Comparison of ENCODE assay signal across 10 cellular contexts in the genomic region with DNA sequence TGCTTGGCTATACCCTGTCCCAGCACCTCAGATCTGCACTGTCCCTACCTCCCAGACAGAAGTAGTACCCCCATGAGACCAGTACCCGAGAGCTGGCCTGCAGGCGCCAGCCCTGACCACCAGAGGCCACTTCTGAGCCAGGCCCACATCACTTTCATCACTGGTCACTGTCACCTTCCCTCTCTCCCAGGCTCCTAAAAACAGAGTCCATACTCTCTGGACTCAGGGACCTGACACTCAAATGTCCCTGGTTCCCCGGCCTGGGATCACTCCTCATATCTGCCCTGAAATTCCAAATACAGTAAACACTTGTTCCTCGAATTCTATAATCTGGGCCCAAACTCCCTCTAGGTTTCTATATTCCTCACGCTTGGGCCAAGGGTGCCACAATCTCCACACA. TPM values are rescaled to one million over a fixed set of nuclear protein-coding genes. Genes with fewer than 3 reads are reported as not detected.
DNase-seq lines count a peak whose midpoint lies in the region; ATAC-seq, FAIRE-seq and TF ChIP-seq lines count a peak whose summit lies in the region.
"Had no signal": no experiment of that assay in that cellular context is flagged by ENCODE, and none has a peak within 500 bp of the region (broad histone marks: within the 10 kb centered on the region; RNA-seq: fewer than 3 reads in every experiment).

No MANE protein-coding gene starts in this region.

- CTCF ChIA-PET in K562 (lab: Yijun Ruan, JAX; ENCODE audit: low intra/inter-chr PET ratio) = interaction anchor here (0.6 to 1.4 kb wide), 2 partner anchors 21 to 438 kb away, joined by 3 to 4 read pairs; no protein-coding TSS in a partner anchor

- H3K36me3 ChIP-seq in K562 (ENCODE audit: control insufficient read depth, insufficient read depth, low read length) = peaks cover 9% of the 10 kb centered on the region; the same call in 2 of the 3 replicates

- in situ Hi-C loops in K562 (cut with MboI) = no loop called here

- H3K27me3 ChIP-seq in K562 (ENCODE audit: control insufficient read depth in 2 of 2, insufficient read depth in 2 of 2, low read length in 2 of 2) = peaks cover 0 to 8% of the 10 kb centered on the region in 2 experiments; a peak in 1 of 5 replicates
- H3K27me3 ChIP-seq: BLaER1 had no signal

- POLR2A ChIA-PET in K562 (lab: Yijun Ruan, JAX) = interaction anchor here (0.6 to 2.1 kb wide), 3 partner anchors 12 to 251 kb away, joined by 3 to 6 read pairs (median 3); no protein-coding TSS in a partner anchor

- H3K4me2 ChIP-seq in K562 (ENCODE audit: insufficient read depth, low read length) = no peak overlapping the region
- H3K4me2 ChIP-seq: BLaER1 had no signal

- no TSS peak for BruUV-seq in K562 (replicated peaks; lab: Mats Ljungman, UMichigan)

- H3K4me1 ChIP-seq in K562 (replicated peaks in 1 of 2; ENCODE audit: control insufficient read depth in 2 of 2, insufficient read depth in 2 of 2, low read length in 2 of 2) = peaks cover 0 to 14% of the 10 kb centered on the region in 2 experiments; a peak in 1 of 5 replicates
- H3K4me1 ChIP-seq: BLaER1 had no signal

- peaks cover 10% of the 10 kb centered on the region; the same call in 1 of the 2 replicates for H4K20me1 ChIP-seq in K562 (replicated peaks; ENCODE audit: control insufficient read depth, insufficient read depth, low read length)

- H3K27ac ChIP-seq in K562 (ENCODE audit: extremely low read depth, low read depth, low read length) = no peak overlapping the region
- H3K27ac ChIP-seq: BLaER1 had no signal

- H3K79me2 ChIP-seq in K562 (ENCODE audit: control insufficient read depth, insufficient read depth, low read length) = no peaks in the 10 kb centered on the region

- TF ChIP-seq POLR2A in K562 (conservative IDR thresholded peaks at IDR 0.05) = no peak

- no peak for TF ChIP-seq EP300 in K562 (IDR thresholded peaks at IDR 0.05; ENCODE audit: low read length)

- 24% methylated on average over 5 of the region's 5 CpGs for WGBS in K562 (ENCODE audit: insufficient coverage, low coverage, missing lambda C conversion rate)

- intact Hi-C loops in K562 (cut with micrococcal nuclease) = loop anchor here (5.0 to 10.0 kb wide), 2 partner anchors 52 to 441 kb away; a partner anchor contains a TSS

- no peaks in the 10 kb centered on the region for H3K9me3 ChIP-seq in K562 (replicated peaks; ENCODE audit: control insufficient read depth, insufficient read depth, low read depth, low read length)
- H3K9me3 ChIP-seq: BLaER1 had no signal

- peak; percentile 82 for FAIRE-seq in K562 (lab: Jason Lieb, UNC)

- peak; percentile 47 to 74 for TF ChIP-seq RAD21 in K562 (CRISPR knock-in tag; conservative IDR thresholded peaks at IDR 0.05 in 1 of 2, IDR thresholded peaks at IDR 0.05 in 1 of 2)

- peak; percentile 88 to 94 (median 89) for TF ChIP-seq CTCF in K562 (IDR thresholded peaks at IDR 0.05 in 2 of 3, conservative IDR thresholded peaks at IDR 0.05 in 1 of 3; ENCODE audit: insufficient read depth in 2 of 3, low read depth in 1 of 3, low read length in 3 of 3)

- no peak overlapping the region for H3K9ac ChIP-seq in K562 (ENCODE audit: insufficient read depth in 1 of 2, low read depth in 2 of 2, low read length in 2 of 2)
- H3K9ac ChIP-seq: BLaER1 had no signal

- no peaks in the 10 kb centered on the region for H3K9me1 ChIP-seq in K562 (ENCODE audit: control insufficient read depth, insufficient read depth, low read length)

- DNase-seq in DMS79 treated with DMSO at 0.1 percent for 48 hours (lab: John Stamatoyannopoulos, UW) (peak; percentile 12), DMS79 (lab: John Stamatoyannopoulos, UW) (no peak), NAMALWA (ENCODE audit: low spot score) (peak; percentile 39), K562 (ENCODE audit: extremely low read depth in 1 of 4, low spot score in 3 of 4) (peak; percentile 54 to 67 (median 62)), myocyte (ENCODE audit: low read depth) (peak; percentile 46), NCI-H1105 (lab: John Stamatoyannopoulos, UW) (no peak)
- no peak for DNase-seq in activated CD4-positive, CD25-positive, alpha-beta regulatory T cell treated with anti-CD3 and anti-CD28 coated beads, Interleukin-2, amount 50 U/mL, for 72 hours
- DNase-seq: activated B cell treated with CpG ODN at 0.5 μM for 24 hours had no signal

- H2AFZ ChIP-seq in K562 (ENCODE audit: low read depth, low read length) = no peak overlapping the region

- ATAC-seq in K562 (peak; percentile 83), HG02588 (IDR thresholded peaks at IDR 0.05; ENCODE audit: unreplicated experiment) (no peak)

- H3K4me3 ChIP-seq in K562 = no peak overlapping the region
- H3K4me3 ChIP-seq: BLaER1 had no signal

TF ChIP-seq in K562, 482 proteins besides CTCF, POLR2A, EP300 and RAD21 (continues in another document):
- TF ChIP-seq, protein P1, sequence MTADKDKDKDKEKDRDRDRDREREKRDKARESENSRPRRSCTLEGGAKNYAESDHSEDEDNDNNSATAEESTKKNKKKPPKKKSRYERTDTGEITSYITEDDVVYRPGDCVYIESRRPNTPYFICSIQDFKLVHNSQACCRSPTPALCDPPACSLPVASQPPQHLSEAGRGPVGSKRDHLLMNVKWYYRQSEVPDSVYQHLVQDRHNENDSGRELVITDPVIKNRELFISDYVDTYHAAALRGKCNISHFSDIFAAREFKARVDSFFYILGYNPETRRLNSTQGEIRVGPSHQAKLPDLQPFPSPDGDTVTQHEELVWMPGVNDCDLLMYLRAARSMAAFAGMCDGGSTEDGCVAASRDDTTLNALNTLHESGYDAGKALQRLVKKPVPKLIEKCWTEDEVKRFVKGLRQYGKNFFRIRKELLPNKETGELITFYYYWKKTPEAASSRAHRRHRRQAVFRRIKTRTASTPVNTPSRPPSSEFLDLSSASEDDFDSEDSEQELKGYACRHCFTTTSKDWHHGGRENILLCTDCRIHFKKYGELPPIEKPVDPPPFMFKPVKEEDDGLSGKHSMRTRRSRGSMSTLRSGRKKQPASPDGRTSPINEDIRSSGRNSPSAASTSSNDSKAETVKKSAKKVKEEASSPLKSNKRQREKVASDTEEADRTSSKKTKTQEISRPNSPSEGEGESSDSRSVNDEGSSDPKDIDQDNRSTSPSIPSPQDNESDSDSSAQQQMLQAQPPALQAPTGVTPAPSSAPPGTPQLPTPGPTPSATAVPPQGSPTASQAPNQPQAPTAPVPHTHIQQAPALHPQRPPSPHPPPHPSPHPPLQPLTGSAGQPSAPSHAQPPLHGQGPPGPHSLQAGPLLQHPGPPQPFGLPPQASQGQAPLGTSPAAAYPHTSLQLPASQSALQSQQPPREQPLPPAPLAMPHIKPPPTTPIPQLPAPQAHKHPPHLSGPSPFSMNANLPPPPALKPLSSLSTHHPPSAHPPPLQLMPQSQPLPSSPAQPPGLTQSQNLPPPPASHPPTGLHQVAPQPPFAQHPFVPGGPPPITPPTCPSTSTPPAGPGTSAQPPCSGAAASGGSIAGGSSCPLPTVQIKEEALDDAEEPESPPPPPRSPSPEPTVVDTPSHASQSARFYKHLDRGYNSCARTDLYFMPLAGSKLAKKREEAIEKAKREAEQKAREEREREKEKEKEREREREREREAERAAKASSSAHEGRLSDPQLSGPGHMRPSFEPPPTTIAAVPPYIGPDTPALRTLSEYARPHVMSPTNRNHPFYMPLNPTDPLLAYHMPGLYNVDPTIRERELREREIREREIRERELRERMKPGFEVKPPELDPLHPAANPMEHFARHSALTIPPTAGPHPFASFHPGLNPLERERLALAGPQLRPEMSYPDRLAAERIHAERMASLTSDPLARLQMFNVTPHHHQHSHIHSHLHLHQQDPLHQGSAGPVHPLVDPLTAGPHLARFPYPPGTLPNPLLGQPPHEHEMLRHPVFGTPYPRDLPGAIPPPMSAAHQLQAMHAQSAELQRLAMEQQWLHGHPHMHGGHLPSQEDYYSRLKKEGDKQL (CRISPR knock-in tag; IDR thresholded peaks at IDR 0.05; ENCODE audit: borderline replicate concordance) = no peak

RNA-seq across cellular contexts. Expression of a gene that starts 18.7 kb away (rescaled TPM):
- 2.3 and 4.2 TPM in 2 replicates for total RNA-seq in K562 (2011; cell fraction: chromatin; rRNA removed; ENCODE audit: low replicate concordance)
- 4.0 and 4.1 TPM in 2 replicates for total RNA-seq in K562 (2011; cell fraction: nucleolus; rRNA removed)
- 3.8 and 5.0 TPM in 2 replicates for total RNA-seq in K562 (2011; cell fraction: nucleoplasm; rRNA removed)
- total RNA-seq in K562 (2014; rRNA removed) (2.0 and 4.7 TPM in 2 replicates), K562 (2014; rRNA removed; fragmentation: Illumina TruSeq; extraction: Trizol) (0.45 and 1.3 TPM in 2 replicates), K562 (2015; rRNA removed; fragmentation: Illumina TruSeq; extraction: Trizol) (1.8 and 2.1 TPM in 2 replicates), K562 (2021) (3.1 and 3.7 TPM in 2 replicates), myocyte (20.8 and 25.5 TPM in 2 replicates)
- polyA plus RNA-seq in K562 (2011; rRNA removed) (3.0 and 4.1 TPM in 2 replicates), K562 (2014; fragmentation: Illumina TruSeq; extraction: Trizol) (3.3 and 3.4 TPM in 2 replicates), K562 (2014; fragmentation: Nextera tagmentation; extraction: Ambion mirVana) (1 to 10 TPM in 1 of 2 experiments, under 1 TPM in 1; 0.23 to 1.9 TPM), K562 (2014; rRNA removed) (3.7 and 5.0 TPM in 2 replicates)
- 7.2 and 14.8 TPM in 2 replicates for polyA plus RNA-seq in K562 (2011; cell fraction: cytosol; rRNA removed)
- 2.6 and 2.7 TPM in 2 replicates for polyA plus RNA-seq in K562 (2011; cell fraction: nucleus; rRNA removed)
- 5.6 and 6.7 TPM in 2 replicates for polyA plus RNA-seq in K562 (2012)
- polyA minus RNA-seq in K562 (2011; rRNA and poly(A)+ RNA removed) = 2.1 and 2.7 TPM in 2 replicates
- polyA minus RNA-seq in K562 (2011; cell fraction: cytosol; rRNA and poly(A)+ RNA removed) = 2.1 and 4.9 TPM in 2 replicates
- 0.54 and 0.78 TPM in 2 replicates for polyA minus RNA-seq in K562 (2011; cell fraction: nucleus; rRNA and poly(A)+ RNA removed)
- polyA plus RNA-seq in myocyte (2012) = 13.6 TPM

RNA-seq across cellular contexts. Expression of a gene that starts 18.9 kb away (rescaled TPM):
- total RNA-seq in K562 (2011; cell fraction: chromatin; rRNA removed; ENCODE audit: low replicate concordance) = 0.28 TPM in 1 of 2 replicates, not detected in the other
- not detected in 2 replicates for total RNA-seq in K562 (2011; cell fraction: nucleolus; rRNA removed)
- not detected in 2 replicates for total RNA-seq in K562 (2011; cell fraction: nucleoplasm; rRNA removed)
- total RNA-seq in K562 (2014; rRNA removed) = not detected in 2 replicates
- not detected in 2 replicates for total RNA-seq in K562 (2014; rRNA removed; fragmentation: Illumina TruSeq; extraction: Trizol)
- not detected in 2 replicates for total RNA-seq in K562 (2015; rRNA removed; fragmentation: Illumina TruSeq; extraction: Trizol)
- 0.49 TPM in 1 of 2 replicates, not detected in the other for total RNA-seq in K562 (2021)
- 0.37 TPM in 1 of 2 replicates, not detected in the other for polyA plus RNA-seq in K562 (2011; rRNA removed)
- polyA plus RNA-seq in K562 (2011; cell fraction: cytosol; rRNA removed) = 0.07 and 0.72 TPM in 2 replicates
- 2.1 and 3.0 TPM in 2 replicates for polyA plus RNA-seq in K562 (2011; cell fraction: nucleus; rRNA removed)
- not detected in 2 replicates for polyA plus RNA-seq in K562 (2012)
- polyA plus RNA-seq in K562 (2014; fragmentation: Illumina TruSeq; extraction: Trizol) = not detected in 2 replicates
- not detected for polyA plus RNA-seq in K562 (2014; fragmentation: Nextera tagmentation; extraction: Ambion mirVana)
- 0.41 TPM in 1 of 2 replicates, not detected in the other for polyA plus RNA-seq in K562 (2014; rRNA removed)
- not detected in 2 replicates for polyA minus RNA-seq in K562 (2011; rRNA and poly(A)+ RNA removed)
- polyA minus RNA-seq in K562 (2011; cell fraction: cytosol; rRNA and poly(A)+ RNA removed) = not detected in 2 replicates
- not detected in 2 replicates for polyA minus RNA-seq in K562 (2011; cell fraction: nucleus; rRNA and poly(A)+ RNA removed)
- 7.0 and 13.9 TPM in 2 replicates for total RNA-seq in myocyte
- polyA plus RNA-seq in myocyte (2012) = 0.78 TPM

Comparison
In these comparisons a context has a peak if more than half of its experiments do, and no peak if none do; other contexts are left out.
1. DNase-seq: peak in DMS79 treated with DMSO at 0.1 percent for 48 hours (single experiment), NAMALWA (single experiment), K562 (4 of 4) and myocyte (single experiment); none in DMS79 (single experiment), activated CD4-positive, CD25-positive, alpha-beta regulatory T cell treated with anti-CD3 and anti-CD28 coated beads, Interleukin-2, amount 50 U/mL, for 72 hours (single experiment) and NCI-H1105 (single experiment).